Comparison of ENCODE assay signal across 18 cellular contexts in genomic region chr3:69115731-69116130, GRCh38. TPM values are rescaled to one million over a fixed set of nuclear protein-coding genes. Genes with fewer than 3 reads are reported as not detected.
DNase-seq lines count a peak whose midpoint lies in the region; ATAC-seq and TF ChIP-seq lines count a peak whose summit lies in the region.
"Had no signal": no experiment of that assay in that cellular context is flagged by ENCODE, and none has a peak within 500 bp of the region (broad histone marks: within the 10 kb centered on the region; RNA-seq: fewer than 3 reads in every experiment).

No MANE protein-coding gene starts in this region.

- intact Hi-C loops in mammary epithelial cell (cut with micrococcal nuclease) (no loop called here), left cardiac atrium (cut with DNase I) (no loop called here)

- WGBS in mammary epithelial cell (ENCODE audit: low coverage, missing lambda C conversion rate) = 0% methylated on average over 2 of the region's 2 CpGs

- BruUV-seq in mammary epithelial cell (replicated peaks; lab: Mats Ljungman, UMichigan) = no TSS peak

- DNase-seq in M059J (ENCODE audit: low read depth) (peak; percentile 20), mammary epithelial cell (peak; percentile 65), left cardiac atrium (no peak)
- no peak for DNase-seq in effector CD8-positive, alpha-beta T cell (lab: John Stamatoyannopoulos, UW)
- no peak for DNase-seq in stimulated activated CD4-positive, alpha-beta T cell treated with anti-CD3 and anti-CD28 coated beads, Interleukin-2, amount 100 ng/mL, for 48 hours
- DNase-seq: activated CD8-positive, alpha-beta memory T cell treated with anti-CD3 and anti-CD28 coated beads for 24 hours; colonic mucosa; DMS53; lower lobe of right lung; MG63; NCI-H1930; NCI-H524 treated with DMSO at 0.1 percent for 48 hours; retina; testis had no signal

- H3K4me3 ChIP-seq in mammary epithelial cell (replicated peaks in 1 of 3; ENCODE audit: insufficient read depth in 1 of 3, low read depth in 2 of 3, low read length in 3 of 3) (no peak overlapping the region), skeletal muscle tissue (ENCODE audit: low read length in 3 of 3) (peak overlapping the region; percentile 54 to 63 (median 58))
- H3K4me3 ChIP-seq: colonic mucosa, lower lobe of right lung, MG63, testis had no signal

- CTCF ChIA-PET in mammary epithelial cell (lab: Charles Lee; ENCODE audit: low non-redundant PET) = no interaction called here

- no peaks in the 10 kb centered on the region for H3K36me3 ChIP-seq in mammary epithelial cell (ENCODE audit: insufficient read depth, low read length)
- H3K36me3 ChIP-seq in skeletal muscle tissue (ENCODE audit: control insufficient read depth in 3 of 3, insufficient read depth in 3 of 3, low read length in 3 of 3) = peaks cover 9 to 27% (median 21%) of the 10 kb centered on the region in 3 donors
- H3K36me3 ChIP-seq: colonic mucosa, lower lobe of right lung, MG63 had no signal

- no peak overlapping the region for H2AFZ ChIP-seq in mammary epithelial cell (ENCODE audit: low read depth, low read length)

- H3K4me1 ChIP-seq in mammary epithelial cell (ENCODE audit: insufficient read depth, low read length) (peaks cover 19% of the 10 kb centered on the region), skeletal muscle tissue (ENCODE audit: control insufficient read depth in 3 of 3, insufficient read depth in 3 of 3, low read length in 3 of 3) (peaks cover 20 to 43% (median 36%) of the 10 kb centered on the region in 3 donors)
- H3K4me1 ChIP-seq: colonic mucosa, lower lobe of right lung, testis had no signal

- ATAC-seq in left cardiac atrium (peak; percentile 29 to 56), HG03280 (IDR thresholded peaks at IDR 0.05; ENCODE audit: unreplicated experiment) (no peak)
- ATAC-seq: esophagus mucosa, lower lobe of right lung had no signal

- in situ Hi-C loops in mammary epithelial cell (cut with MboI; ENCODE audit: low sequenced_read_pairs in 2 of 2) = no loop called here

- H3K4me2 ChIP-seq in mammary epithelial cell (ENCODE audit: insufficient read depth, low read depth, low read length) = peak overlapping the region; percentile 51

- H3K9me3 ChIP-seq in mammary epithelial cell (replicated peaks; ENCODE audit: insufficient read depth, low read length) (no peaks in the 10 kb centered on the region), skeletal muscle tissue (ENCODE audit: control insufficient read depth in 3 of 3, low read length in 3 of 3) (no peaks in the 10 kb centered on the region)
- H3K9me3 ChIP-seq: colonic mucosa, lower lobe of right lung, MG63, testis had no signal

- H3K27ac ChIP-seq in mammary epithelial cell (ENCODE audit: insufficient read depth, low read depth, low read length) (no peak overlapping the region), skeletal muscle tissue (ENCODE audit: low read depth, low read length) (peak overlapping the region; percentile 84)
- H3K27ac ChIP-seq: C4-2B, colonic mucosa, lower lobe of right lung, testis had no signal

- H4K20me1 ChIP-seq in mammary epithelial cell (ENCODE audit: insufficient read depth, low read length) = no peaks in the 10 kb centered on the region

- H3K27me3 ChIP-seq in mammary epithelial cell (ENCODE audit: insufficient read depth, low read length) (no peaks in the 10 kb centered on the region), skeletal muscle tissue (ENCODE audit: control insufficient read depth in 3 of 3, insufficient read depth in 3 of 3, low read length in 3 of 3) (no peaks in the 10 kb centered on the region)
- H3K27me3 ChIP-seq: colonic mucosa, MG63, testis had no signal

- dilution Hi-C loops in mammary epithelial cell (cut with HindIII; ENCODE audit: low sequenced_read_pairs) = no loop called here

- H3K9ac ChIP-seq in mammary epithelial cell (ENCODE audit: insufficient read depth, low read length) = no peak overlapping the region
- H3K9ac ChIP-seq in skeletal muscle tissue (ENCODE audit: low read depth in 1 of 3, low read length in 3 of 3) = peak overlapping the region; percentile 21 to 76 (median 73)

- TF ChIP-seq CTCF in mammary epithelial cell (conservative IDR thresholded peaks at IDR 0.05 in 1 of 2, IDR thresholded peaks at IDR 0.05 in 1 of 2; ENCODE audit: extremely low read depth in 1 of 2, insufficient read depth in 1 of 2, low read depth in 1 of 2, low read length in 2 of 2) = no peak

- H3K79me2 ChIP-seq in mammary epithelial cell (ENCODE audit: insufficient read depth, low read length) = no peaks in the 10 kb centered on the region

RNA-seq across cellular contexts. Expression of gene LMOD3, which starts 6.7 kb away (rescaled TPM):
- total RNA-seq in M059J (2014; rRNA removed; shearing (Covaris generic)) = not detected in 2 replicates
- total RNA-seq in mammary epithelial cell (not detected), left cardiac atrium (10 to 100 TPM; 49.2 to 52.8 TPM), skeletal muscle tissue (31.8 TPM)
- not detected for polyA plus RNA-seq in mammary epithelial cell
- polyA minus RNA-seq in mammary epithelial cell = not detected
- total RNA-seq: esophagus mucosa, testis had no signal

RNA-seq across cellular contexts. Expression of gene ARL6IP5, which starts 31.0 kb away (rescaled TPM):
- 41.4 and 42.4 TPM in 2 replicates for total RNA-seq in M059J (2014; rRNA removed; shearing (Covaris generic))
- 100 to 1,000 TPM in 1 of 2 donors, 10 to 100 TPM in 1; 74.7 to 116 TPM for total RNA-seq in mammary epithelial cell
- polyA plus RNA-seq in mammary epithelial cell = 77.6 TPM
- 96.9 TPM for polyA minus RNA-seq in mammary epithelial cell
- 100 to 1,000 TPM; 165 to 166 TPM for total RNA-seq in left cardiac atrium
- total RNA-seq in skeletal muscle tissue = 60.5 TPM

RNA-seq across cellular contexts. Expression of gene UBA3, which starts 35.6 kb away (rescaled TPM):
- total RNA-seq in M059J (2014; rRNA removed; shearing (Covaris generic)) = 43.0 and 44.9 TPM in 2 replicates
- total RNA-seq in mammary epithelial cell (10 to 100 TPM; 70.0 to 76.1 TPM), left cardiac atrium (10 to 100 TPM; 55.0 to 56.8 TPM), skeletal muscle tissue (48.5 TPM)
- 47.7 TPM for polyA plus RNA-seq in mammary epithelial cell
- polyA minus RNA-seq in mammary epithelial cell = 44.1 TPM

Comparison
In these comparisons a context has a peak if more than half of its experiments do, and no peak if none do; other contexts are left out.
1. DNase-seq: peak in M059J (single experiment) and mammary epithelial cell (single experiment); none in left cardiac atrium (single experiment), effector CD8-positive, alpha-beta T cell (single experiment) and stimulated activated CD4-positive, alpha-beta T cell treated with anti-CD3 and anti-CD28 coated beads, Interleukin-2, amount 100 ng/mL, for 48 hours (0 of 2).
2. H3K4me3 ChIP-seq: peak in skeletal muscle tissue (3 of 3); none in mammary epithelial cell (0 of 3).
3. RNA of gene LMOD3, which starts 6.7 kb away (total RNA-seq): 49.2 to 52.8 TPM in left cardiac atrium and 31.8 TPM in skeletal muscle tissue (single experiment); not detected in mammary epithelial cell and not detected in M059J; every median in the first group is over 10 times any median in the second.